8 cellular contexts compared by ENCODE assay signal in the genomic region with DNA sequence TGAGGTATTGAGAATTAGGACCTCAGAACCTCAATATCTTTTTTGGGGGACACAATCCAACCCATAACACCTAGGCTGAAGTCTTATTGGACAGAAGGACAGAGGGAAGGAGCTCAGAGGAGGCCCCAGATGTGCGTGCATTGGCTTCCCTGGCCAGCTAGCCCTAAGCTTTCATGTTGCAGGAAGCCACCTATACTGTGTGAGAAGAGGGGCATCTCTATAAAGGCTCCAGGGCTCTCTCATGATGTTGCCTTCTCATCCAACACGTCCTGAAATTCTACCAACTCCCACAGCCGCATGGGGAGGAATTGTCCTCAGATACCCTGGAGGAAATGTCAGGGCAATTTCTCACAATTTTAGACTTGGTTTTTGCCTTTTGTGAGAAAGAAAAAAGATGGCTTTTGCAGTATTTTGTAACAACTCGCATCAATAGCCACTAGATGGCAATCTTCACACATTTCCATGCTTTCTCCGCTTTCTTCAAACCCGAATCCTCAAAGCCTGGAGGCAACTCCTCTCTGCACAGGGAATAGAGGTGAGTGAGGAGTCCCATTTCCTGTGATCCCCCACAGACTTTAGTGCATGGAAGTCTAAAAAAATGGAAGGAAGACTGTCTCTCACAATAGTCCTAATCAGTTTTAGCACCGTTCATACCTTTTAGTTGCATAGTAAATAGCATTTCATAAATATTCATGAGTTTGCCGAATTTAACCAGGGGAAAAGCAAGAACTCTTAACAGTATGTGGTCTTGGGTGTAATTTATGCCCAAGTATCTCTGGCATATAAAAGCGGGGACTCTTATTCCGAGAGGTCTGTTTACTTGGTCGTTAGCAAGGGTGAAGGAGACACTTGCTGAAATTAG. TPM values are rescaled to one million over a fixed set of nuclear protein-coding genes. Genes with fewer than 3 reads are reported as not detected.
DNase-seq lines count a peak whose midpoint lies in the region; ATAC-seq and TF ChIP-seq lines count a peak whose summit lies in the region.

No MANE protein-coding gene starts in this region.

- no peak overlapping the region for H3K27ac Mint-ChIP-seq in MCF 10A (ENCODE audit: low read depth, unreplicated experiment)

- TF ChIP-seq CTCF in A673 (conservative IDR thresholded peaks at IDR 0.05; ENCODE audit: low read depth, low read length): peak; percentile 72
- peak; percentile 57 for TF ChIP-seq CTCF in GM10248 (IDR thresholded peaks at IDR 0.05; ENCODE audit: control extremely low read depth, extremely low read depth, low read depth, missing control alignments)
- peak; percentile 50 for TF ChIP-seq CTCF in MCF 10A (IDR thresholded peaks at IDR 0.05; ENCODE audit: unreplicated experiment)
- peak; percentile 44 to 70 (median 55) for TF ChIP-seq CTCF in tibial nerve (IDR thresholded peaks at IDR 0.05)
- TF ChIP-seq CTCF in lower leg skin (IDR thresholded peaks at IDR 0.05): no peak

- no peak overlapping the region for H3K4me3 Mint-ChIP-seq in MCF 10A (ENCODE audit: unreplicated experiment)

- TF ChIP-seq POLR2A in tibial nerve (IDR thresholded peaks at IDR 0.05) (no peak), lower leg skin (IDR thresholded peaks at IDR 0.05) (no peak)

- CTCF ChIA-PET in A673 (lab: Charles Lee) (no interaction called here), GM10248 (lab: Yijun Ruan, JAX) (interaction anchor here (0.7 to 1.4 kb wide), 7 partner anchors 9 to 126 kb away, joined by 3 to 11 read pairs (median 3); no protein-coding TSS in a partner anchor), MCF 10A (lab: Yijun Ruan, JAX) (interaction anchor here (0.7 to 1.7 kb wide), 23 partner anchors 8 to 1784 kb away, joined by 3 to 8 read pairs (median 3); no protein-coding TSS in a partner anchor)

- intact Hi-C loops in A673 (cut with micrococcal nuclease; ENCODE audit: unreplicated experiment): loop anchor here (10.0 kb wide), 1 partner anchor 373 kb away; no protein-coding TSS in a partner anchor
- intact Hi-C loops in MCF 10A (cut with micrococcal nuclease): loop anchor here (1.0 to 10.0 kb wide), 3 partner anchors 125 to 373 kb away; no protein-coding TSS in a partner anchor
- intact Hi-C loops in lower leg skin (cut with DNase I; ENCODE audit: low total_unique reads): loop anchor here (10.0 kb wide), 1 partner anchor 1007 kb away; no protein-coding TSS in a partner anchor

- H3K36me3 ChIP-seq in A673 (ENCODE audit: insufficient read depth, low read length, poor library complexity, severe bottlenecking) (no peaks in the 10 kb centered on the region), tibial nerve (no peaks in the 10 kb centered on the region)

- no peaks in the 10 kb centered on the region for H3K4me1 Mint-ChIP-seq in MCF 10A (ENCODE audit: insufficient read depth, unreplicated experiment)

- no peak overlapping the region for H3K27ac ChIP-seq in A673 (ENCODE audit: low read depth, low read length, poor library complexity, severe bottlenecking)
- H3K27ac ChIP-seq in tibial nerve: no peak overlapping the region

- H3K9me3 ChIP-seq in A673 (ENCODE audit: low read depth, low read length, poor library complexity, severe bottlenecking): no peaks in the 10 kb centered on the region
- no peaks in the 10 kb centered on the region for H3K9me3 ChIP-seq in tibial nerve

- BruUV-seq in A673 (replicated peaks; lab: Mats Ljungman, UMichigan) (no TSS peak), MCF 10A (replicated peaks; lab: Mats Ljungman, UMichigan) (no TSS peak)

- no peaks in the 10 kb centered on the region for H3K9me3 Mint-ChIP-seq in MCF 10A (ENCODE audit: unreplicated experiment)

- no peak for TF ChIP-seq EP300 in tibial nerve (IDR thresholded peaks at IDR 0.05)

- 17 to 18% methylated on average over 11 of the region's 11 CpGs for WGBS in tibial nerve, 2 donors
- 17 to 20% methylated on average over 11 of the region's 11 CpGs for WGBS in lower leg skin, 2 donors

- H3K36me3 Mint-ChIP-seq in MCF 10A (ENCODE audit: insufficient read depth, unreplicated experiment): no peaks in the 10 kb centered on the region

- peak; percentile 58 for ATAC-seq in HG03159 (IDR thresholded peaks at IDR 0.05; ENCODE audit: unreplicated experiment)

- POLR2A ChIA-PET in A673 (lab: Charles Lee; ENCODE audit: low non-redundant PET) (no interaction called here), GM10248 (lab: Yijun Ruan, JAX) (no interaction called here), MCF 10A (lab: Yijun Ruan, JAX) (no interaction called here)

- H3K4me1 ChIP-seq in A673 (ENCODE audit: insufficient read depth, low read length, poor library complexity, severe bottlenecking): no peaks in the 10 kb centered on the region
- H3K4me1 ChIP-seq in tibial nerve: peaks cover 0 to 4% (median 0%) of the 10 kb centered on the region in 4 donors

- H3K27me3 ChIP-seq in A673 (replicated peaks; ENCODE audit: insufficient read depth, low read depth, low read length, poor library complexity) (peaks cover 7% of the 10 kb centered on the region), tibial nerve (no peaks in the 10 kb centered on the region)

- H3K4me3 ChIP-seq in A673 (ENCODE audit: low read depth, low read length, poor library complexity, severe bottlenecking): no peak overlapping the region
- H3K4me3 ChIP-seq in tibial nerve: no peak overlapping the region
- no peak overlapping the region for H3K4me3 ChIP-seq in lower leg skin (ENCODE audit: low read depth, poor library complexity, severe bottlenecking)

- peaks cover 62% of the 10 kb centered on the region for H3K27me3 Mint-ChIP-seq in MCF 10A (ENCODE audit: insufficient read depth, unreplicated experiment)

- peak; percentile 77 for DNase-seq in A673 (ENCODE audit: low spot score)
- DNase-seq in GM10248 (ENCODE audit: extremely low spot score): peak; percentile 22
- peak; percentile 5 for DNase-seq in NCI-H510A (lab: John Stamatoyannopoulos, UW)
- peak; percentile 72 for DNase-seq in MCF 10A (ENCODE audit: unreplicated experiment)
- DNase-seq in islet precursor cell: peak; percentile 66
- DNase-seq in tibial nerve (ENCODE audit: low spot score in 2 of 2): peak in 1 of 2 donors; percentile 24
- DNase-seq in lower leg skin (ENCODE audit: low spot score in 2 of 2): no peak

RNA-seq across cellular contexts. Expression of a gene that starts 7.4 kb away (rescaled TPM):
- total RNA-seq in A673 (2021): not detected in 2 replicates
- total RNA-seq in MCF 10A (2022): not detected in 2 replicates
- not detected for total RNA-seq in tibial nerve
- not detected for total RNA-seq in lower leg skin

Comparison
In these comparisons a context has a peak if more than half of its experiments do, and no peak if none do; other contexts are left out.
1. DNase-seq: peak in A673 (single experiment), GM10248 (single experiment), NCI-H510A (single experiment), MCF 10A (single experiment) and islet precursor cell (single experiment); none in lower leg skin (0 of 2).
2. CTCF ChIP-seq: peak in A673 (single experiment), GM10248 (single experiment), MCF 10A (single experiment) and tibial nerve (5 of 5); none in lower leg skin (0 of 3).